In the genomic region with DNA sequence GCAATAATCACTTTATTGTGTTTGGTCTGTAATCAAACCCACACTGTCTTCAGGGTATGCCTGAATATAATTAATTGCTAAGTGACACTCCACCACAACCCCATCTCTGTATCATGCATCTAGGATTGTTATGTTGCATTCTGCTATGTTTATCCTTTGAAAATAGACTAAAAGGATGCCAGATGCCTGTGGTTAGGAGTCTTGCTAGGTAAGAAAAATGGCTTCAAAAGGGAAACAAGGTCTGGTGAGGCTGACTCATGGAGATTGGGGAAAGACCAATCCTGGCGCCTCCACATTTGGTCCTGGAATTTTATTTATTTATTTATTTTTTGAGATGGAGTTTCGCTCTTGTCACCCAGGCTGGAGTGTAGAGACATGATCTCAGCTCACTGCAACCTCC, we compare ENCODE assay signal across 17 cellular contexts.
"Had no signal": no experiment of that assay in that cellular context is flagged by ENCODE, and none has a peak within 500 bp of the region (broad histone marks: within the 10 kb centered on the region; RNA-seq: fewer than 3 reads in every experiment).

No MANE protein-coding gene starts in this region.

- H3K9me3 Mint-ChIP-seq: stimulated activated memory B cell treated with anti-CD40 and anti-IgM and Interleukin-4, amounts not matched to agents 10 μg/mL and 1 μg/mL and 100 μg/mL, for 72 hours had no signal

- H3K27ac Mint-ChIP-seq: natural killer cell; stimulated activated memory B cell treated with anti-CD40 and anti-IgM and Interleukin-4, amounts not matched to agents 10 μg/mL and 1 μg/mL and 100 μg/mL, for 72 hours had no signal

- H3K27me3 ChIP-seq: cardiac muscle cell, thyroid gland, uterus had no signal

- H3K27me3 Mint-ChIP-seq: stimulated activated memory B cell treated with anti-CD40 and anti-IgM and Interleukin-4, amounts not matched to agents 10 μg/mL and 1 μg/mL and 100 μg/mL, for 72 hours had no signal

- ATAC-seq: left ventricle myocardium superior; natural killer cell; stimulated activated memory B cell treated with anti-CD40 and anti-IgM and Interleukin-4, amounts not matched to agents 10 μg/mL and 1 μg/mL and 100 μg/mL, for 72 hours had no signal

- H3K4me3 Mint-ChIP-seq: natural killer cell; stimulated activated memory B cell treated with anti-CD40 and anti-IgM and Interleukin-4, amounts not matched to agents 10 μg/mL and 1 μg/mL and 100 μg/mL, for 72 hours had no signal

- H3K4me1 ChIP-seq: thyroid gland, uterus had no signal

- H3K36me3 ChIP-seq: cardiac muscle cell, thyroid gland, uterus had no signal

- DNase-seq: activated CD4-positive, alpha-beta T cell treated with anti-CD3 and anti-CD28 coated beads for 1 hour; activated CD4-positive, alpha-beta T cell treated with anti-CD3 and anti-CD28 coated beads, Interleukin-2, amount 50 U/mL, for 4 hours; activated naive CD4-positive, alpha-beta T cell; activated T-cell treated with anti-CD3 and anti-CD28 coated beads for 4 hours; aorta; erythroblast; hippocampal formation; kidney; left ventricle myocardium superior; mesendoderm; natural killer cell; retina; stimulated activated CD4-positive, alpha-beta T cell treated with anti-CD3 and anti-CD28 coated beads, Interleukin-2, amount 100 ng/mL, for 48 hours; thyroid gland; uterus had no signal

- H3K36me3 Mint-ChIP-seq: natural killer cell; stimulated activated memory B cell treated with anti-CD40 and anti-IgM and Interleukin-4, amounts not matched to agents 10 μg/mL and 1 μg/mL and 100 μg/mL, for 72 hours had no signal

- H3K27ac ChIP-seq: cardiac muscle cell, thyroid gland, uterus had no signal

- H3K4me1 Mint-ChIP-seq: natural killer cell; stimulated activated memory B cell treated with anti-CD40 and anti-IgM and Interleukin-4, amounts not matched to agents 10 μg/mL and 1 μg/mL and 100 μg/mL, for 72 hours had no signal

- H3K4me3 ChIP-seq: cardiac muscle cell, thyroid gland, uterus had no signal

- H3K9me3 ChIP-seq: thyroid gland, uterus had no signal
